23 cellular contexts compared by ENCODE assay signal in the genomic region with DNA sequence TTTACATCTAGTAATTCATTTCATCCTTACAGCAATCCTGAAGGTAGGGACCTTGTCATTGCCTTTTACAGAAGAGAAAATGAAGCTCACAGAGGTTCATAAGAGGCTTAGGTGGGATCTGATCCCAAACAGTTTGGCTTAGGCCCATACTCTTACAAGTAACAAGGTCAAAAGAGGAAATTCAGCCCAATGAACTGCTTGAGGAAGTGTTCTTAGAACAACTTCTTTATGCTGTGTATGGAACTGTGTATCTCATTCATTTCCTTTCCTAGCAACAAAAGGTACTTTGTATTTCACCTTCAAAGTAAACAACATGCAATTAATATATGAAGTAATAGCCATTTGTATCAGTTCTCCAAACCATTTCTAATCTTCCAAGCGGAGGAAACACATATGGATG.
"Had no signal": no experiment of that assay in that cellular context is flagged by ENCODE, and none has a peak within 500 bp of the region (broad histone marks: within the 10 kb centered on the region; RNA-seq: fewer than 3 reads in every experiment).

No MANE protein-coding gene starts in this region.

- H3K9me3 Mint-ChIP-seq: activated CD4-positive, alpha-beta memory T cell treated with anti-CD3 and anti-CD28 coated beads for 36 hours; activated CD4-positive, alpha-beta T cell treated with anti-CD3 and anti-CD28 coated beads, Interleukin-2, amount 10 ng/mL, durations not matched to agents 7 days and 5 days; activated naive CD4-positive, alpha-beta T cell treated with anti-CD3 and anti-CD28 coated beads for 36 hours; activated T-helper 17 cell treated with anti-CD3 and anti-CD28 coated beads, Interleukin-2, amount 50 U/mL, for 72 hours; brain; T-helper 1 cell treated with Interleukin-12 subunit alpha and Interleukin-12 subunit beta and Interleukin-4 antibody, amounts not matched to agents 30 μg/mL and 1 μg/mL, for 36 hours had no signal

- H3K4me3 Mint-ChIP-seq: activated CD4-positive, alpha-beta memory T cell treated with anti-CD3 and anti-CD28 coated beads for 36 hours; activated CD4-positive, alpha-beta T cell treated with anti-CD3 and anti-CD28 coated beads, Interleukin-2, amount 10 ng/mL, durations not matched to agents 7 days and 5 days; activated naive CD4-positive, alpha-beta T cell treated with anti-CD3 and anti-CD28 coated beads for 36 hours; activated naive CD8-positive, alpha-beta T cell; activated T-helper 17 cell treated with anti-CD3 and anti-CD28 coated beads, Interleukin-2, amount 50 U/mL, for 72 hours; brain; T-helper 1 cell treated with Interleukin-12 subunit alpha and Interleukin-12 subunit beta and Interleukin-4 antibody, amounts not matched to agents 30 μg/mL and 1 μg/mL, for 36 hours had no signal

- H3K4me1 Mint-ChIP-seq: activated CD4-positive, alpha-beta T cell treated with anti-CD3 and anti-CD28 coated beads, Interleukin-2, amount 10 ng/mL, durations not matched to agents 7 days and 5 days; activated T-helper 17 cell treated with anti-CD3 and anti-CD28 coated beads, Interleukin-2, amount 50 U/mL, for 72 hours; brain had no signal

- DNase-seq: activated CD4-positive, alpha-beta memory T cell treated with anti-CD3 and anti-CD28 coated beads for 36 hours; activated CD4-positive, alpha-beta T cell treated with anti-CD3 and anti-CD28 coated beads, Interleukin-2, amount 10 ng/mL, durations not matched to agents 7 days and 5 days; activated CD4-positive, CD25-positive, alpha-beta regulatory T cell; activated CD8-positive, alpha-beta memory T cell treated with anti-CD3 and anti-CD28 coated beads for 24 hours; activated gamma-delta T cell; activated naive CD4-positive, alpha-beta T cell treated with anti-CD3 and anti-CD28 coated beads for 36 hours; activated T-cell treated with anti-CD3 and anti-CD28 coated beads for 4 hours; activated T-cell treated with anti-CD3 and anti-CD28 coated beads, Interleukin-2, amount 50 U/mL, for 48 hours; amygdala; MG63; NCI-H1092; NCI-H1417; NCI-H1930; NCI-H2171; NCI-H226; NCI-H526; NCI-H774; NK-92 treated with Interleukin-12 subunit alpha and Interleukin-12 subunit beta, amount 100 ng/mL, for 24 hours; SK-N-SH had no signal

- ATAC-seq: activated T-helper 17 cell treated with anti-CD3 and anti-CD28 coated beads, Interleukin-2, amount 50 U/mL, for 72 hours had no signal

- H3K4me3 ChIP-seq: MG63 had no signal

- H3K27ac Mint-ChIP-seq: activated CD4-positive, alpha-beta memory T cell treated with anti-CD3 and anti-CD28 coated beads for 36 hours; activated CD4-positive, alpha-beta T cell treated with anti-CD3 and anti-CD28 coated beads, Interleukin-2, amount 10 ng/mL, durations not matched to agents 7 days and 5 days; activated naive CD4-positive, alpha-beta T cell treated with anti-CD3 and anti-CD28 coated beads for 36 hours; activated naive CD8-positive, alpha-beta T cell; activated T-helper 17 cell treated with anti-CD3 and anti-CD28 coated beads, Interleukin-2, amount 50 U/mL, for 72 hours; T-helper 1 cell treated with Interleukin-12 subunit alpha and Interleukin-12 subunit beta and Interleukin-4 antibody, amounts not matched to agents 30 μg/mL and 1 μg/mL, for 36 hours had no signal

- H3K27me3 Mint-ChIP-seq: activated CD4-positive, alpha-beta memory T cell treated with anti-CD3 and anti-CD28 coated beads for 36 hours; activated CD4-positive, alpha-beta T cell treated with anti-CD3 and anti-CD28 coated beads, Interleukin-2, amount 10 ng/mL, durations not matched to agents 7 days and 5 days; activated naive CD8-positive, alpha-beta T cell; activated T-helper 17 cell treated with anti-CD3 and anti-CD28 coated beads, Interleukin-2, amount 50 U/mL, for 72 hours; brain had no signal
